ENCODE assay signal across 19 cellular contexts in genomic region chr2:185316383-185316782, GRCh38.
DNase-seq lines count a peak whose midpoint lies in the region; ATAC-seq and TF ChIP-seq lines count a peak whose summit lies in the region.
"Had no signal": no experiment of that assay in that cellular context is flagged by ENCODE, and none has a peak within 500 bp of the region (broad histone marks: within the 10 kb centered on the region; RNA-seq: fewer than 3 reads in every experiment).

No MANE protein-coding gene starts in this region.

- no peaks in the 10 kb centered on the region for H3K36me3 Mint-ChIP-seq in activated CD8-positive, alpha-beta T cell treated with anti-CD3 and anti-CD28 coated beads for 36 hours (ENCODE audit: low read depth)
- no peaks in the 10 kb centered on the region for H3K36me3 Mint-ChIP-seq in activated CD8-positive, alpha-beta T cell treated with anti-CD3 and anti-CD28 coated beads, Interleukin-2, amount 10 ng/mL, durations not matched to agents 7 days and 5 days (ENCODE audit: low read depth)
- no peaks in the 10 kb centered on the region for H3K36me3 Mint-ChIP-seq in T-helper 2 cell treated with Interferon-gamma antibody and Interleukin-4, amounts not matched to agents 5 μg/mL and 100 μg/mL, for 36 hours (ENCODE audit: low read depth)

- peaks cover 4% of the 10 kb centered on the region for H3K9me3 Mint-ChIP-seq in activated CD8-positive, alpha-beta T cell treated with anti-CD3 and anti-CD28 coated beads for 36 hours
- no peaks in the 10 kb centered on the region for H3K9me3 Mint-ChIP-seq in activated CD8-positive, alpha-beta T cell treated with anti-CD3 and anti-CD28 coated beads, Interleukin-2, amount 10 ng/mL, durations not matched to agents 7 days and 5 days (ENCODE audit: insufficient read depth)
- H3K9me3 Mint-ChIP-seq in T-helper 2 cell treated with Interferon-gamma antibody and Interleukin-4, amounts not matched to agents 5 μg/mL and 100 μg/mL, for 36 hours, result no peaks in the 10 kb centered on the region

- H3K27me3 ChIP-seq in right cardiac atrium (ENCODE audit: control insufficient read depth, insufficient read depth), result no peaks in the 10 kb centered on the region
- H3K27me3 ChIP-seq in foreskin keratinocyte, result no peaks in the 10 kb centered on the region
- H3K27me3 ChIP-seq: sigmoid colon had no signal

- intact Hi-C loops in activated CD8-positive, alpha-beta T cell treated with anti-CD3 and anti-CD28 coated beads for 36 hours (cut with micrococcal nuclease), result no loop called here
- intact Hi-C loops in right cardiac atrium (cut with DNase I), result no loop called here

- no peak overlapping the region for H3K4me3 ChIP-seq in right cardiac atrium (ENCODE audit: low read length)
- H3K4me3 ChIP-seq: A549, mucosa of descending colon, sigmoid colon, SK-N-MC had no signal

- CTCF ChIA-PET in activated CD8-positive, alpha-beta T cell treated with anti-CD3 and anti-CD28 coated beads for 36 hours (lab: Charles Lee), result no interaction called here
- CTCF ChIA-PET in activated CD8-positive, alpha-beta T cell treated with anti-CD3 and anti-CD28 coated beads, Interleukin-2, amount 10 ng/mL, durations not matched to agents 7 days and 5 days (lab: Charles Lee), result no interaction called here

- H3K27ac Mint-ChIP-seq in activated CD8-positive, alpha-beta T cell treated with anti-CD3 and anti-CD28 coated beads for 36 hours, result no peak overlapping the region
- no peak overlapping the region for H3K27ac Mint-ChIP-seq in activated CD8-positive, alpha-beta T cell treated with anti-CD3 and anti-CD28 coated beads, Interleukin-2, amount 10 ng/mL, durations not matched to agents 7 days and 5 days
- no peak overlapping the region for H3K27ac Mint-ChIP-seq in T-helper 2 cell treated with Interferon-gamma antibody and Interleukin-4, amounts not matched to agents 5 μg/mL and 100 μg/mL, for 36 hours

- TF ChIP-seq CTCF in activated CD8-positive, alpha-beta T cell treated with anti-CD3 and anti-CD28 coated beads for 36 hours (IDR thresholded peaks at IDR 0.05), result no peak
- no peak for TF ChIP-seq CTCF in foreskin keratinocyte (conservative IDR thresholded peaks at IDR 0.05)

- DNase-seq in activated CD8-positive, alpha-beta T cell treated with anti-CD3 and anti-CD28 coated beads for 36 hours, result peak; percentile 44
- DNase-seq in activated CD8-positive, alpha-beta T cell treated with anti-CD3 and anti-CD28 coated beads, Interleukin-2, amount 10 ng/mL, durations not matched to agents 7 days and 5 days, result no peak
- peak; percentile 9 for DNase-seq in T-helper 2 cell treated with Interferon-gamma antibody and Interleukin-4, amounts not matched to agents 5 μg/mL and 100 μg/mL, for 36 hours (ENCODE audit: low spot score)
- DNase-seq in amniotic stem cell (lab: John Stamatoyannopoulos, UW), result no peak
- DNase-seq in right cardiac atrium, result no peak
- DNase-seq in foreskin keratinocyte, result no peak
- DNase-seq: activated gamma-delta T cell treated with Interleukin-2 at 50 U/mL for 16 hours; DMS79 treated with DMSO at 0.1 percent for 48 hours; kidney glomerular epithelial cell; mucosa of descending colon; NCI-H1436 treated with DMSO at 0.1 percent for 48 hours; NCI-H446; occipital lobe; sigmoid colon; stimulated activated CD4-positive, alpha-beta T cell treated with anti-CD3 and anti-CD28 coated beads, Interleukin-2, amount 100 ng/mL, for 48 hours had no signal

- no peaks in the 10 kb centered on the region for H3K4me1 Mint-ChIP-seq in activated CD8-positive, alpha-beta T cell treated with anti-CD3 and anti-CD28 coated beads for 36 hours (ENCODE audit: low read depth)
- H3K4me1 Mint-ChIP-seq in activated CD8-positive, alpha-beta T cell treated with anti-CD3 and anti-CD28 coated beads, Interleukin-2, amount 10 ng/mL, durations not matched to agents 7 days and 5 days (ENCODE audit: low read depth), result no peaks in the 10 kb centered on the region
- H3K4me1 Mint-ChIP-seq in T-helper 2 cell treated with Interferon-gamma antibody and Interleukin-4, amounts not matched to agents 5 μg/mL and 100 μg/mL, for 36 hours (ENCODE audit: low read depth), result no peaks in the 10 kb centered on the region

- no peak overlapping the region for H3K27ac ChIP-seq in right cardiac atrium (ENCODE audit: low read length)
- H3K27ac ChIP-seq in foreskin keratinocyte, result no peak overlapping the region
- H3K27ac ChIP-seq: A549, sigmoid colon, SK-N-MC had no signal

- H3K9me3 ChIP-seq in right cardiac atrium (ENCODE audit: control insufficient read depth, low read length), result no peaks in the 10 kb centered on the region
- H3K9me3 ChIP-seq: A549, mucosa of descending colon, sigmoid colon had no signal

- 42% methylated on average over 2 of the region's 2 CpGs for WGBS in right cardiac atrium

- H3K4me3 Mint-ChIP-seq in activated CD8-positive, alpha-beta T cell treated with anti-CD3 and anti-CD28 coated beads for 36 hours, result no peak overlapping the region
- no peak overlapping the region for H3K4me3 Mint-ChIP-seq in activated CD8-positive, alpha-beta T cell treated with anti-CD3 and anti-CD28 coated beads, Interleukin-2, amount 10 ng/mL, durations not matched to agents 7 days and 5 days
- no peak overlapping the region for H3K4me3 Mint-ChIP-seq in T-helper 2 cell treated with Interferon-gamma antibody and Interleukin-4, amounts not matched to agents 5 μg/mL and 100 μg/mL, for 36 hours

- H3K4me1 ChIP-seq in right cardiac atrium (ENCODE audit: control insufficient read depth, insufficient read depth, low read length) (no peaks in the 10 kb centered on the region), foreskin keratinocyte (no peaks in the 10 kb centered on the region)
- H3K4me1 ChIP-seq: A549, sigmoid colon had no signal

- POLR2A ChIA-PET in activated CD8-positive, alpha-beta T cell treated with anti-CD3 and anti-CD28 coated beads for 36 hours (lab: Charles Lee), result interaction anchor here (1.0 kb wide), 1 partner anchor 1445 kb away, joined by 3 read pairs; no protein-coding TSS in a partner anchor
- POLR2A ChIA-PET in activated CD8-positive, alpha-beta T cell treated with anti-CD3 and anti-CD28 coated beads, Interleukin-2, amount 10 ng/mL, durations not matched to agents 7 days and 5 days (lab: Charles Lee), result no interaction called here

- no peaks in the 10 kb centered on the region for H3K27me3 Mint-ChIP-seq in activated CD8-positive, alpha-beta T cell treated with anti-CD3 and anti-CD28 coated beads for 36 hours
- H3K27me3 Mint-ChIP-seq in activated CD8-positive, alpha-beta T cell treated with anti-CD3 and anti-CD28 coated beads, Interleukin-2, amount 10 ng/mL, durations not matched to agents 7 days and 5 days (ENCODE audit: low read depth), result no peaks in the 10 kb centered on the region
- H3K27me3 Mint-ChIP-seq in T-helper 2 cell treated with Interferon-gamma antibody and Interleukin-4, amounts not matched to agents 5 μg/mL and 100 μg/mL, for 36 hours (ENCODE audit: low read depth), result no peaks in the 10 kb centered on the region

- ATAC-seq in activated CD8-positive, alpha-beta T cell treated with anti-CD3 and anti-CD28 coated beads for 36 hours, result peak; percentile 51
- ATAC-seq in activated CD8-positive, alpha-beta T cell treated with anti-CD3 and anti-CD28 coated beads, Interleukin-2, amount 10 ng/mL, durations not matched to agents 7 days and 5 days, result no peak
- ATAC-seq in GM21381 (IDR thresholded peaks at IDR 0.05; ENCODE audit: unreplicated experiment) (peak; percentile 53), HG03039 (IDR thresholded peaks at IDR 0.05; ENCODE audit: unreplicated experiment) (peak; percentile 78), right cardiac atrium (no peak), foreskin keratinocyte (no peak)
- ATAC-seq: A549, mucosa of descending colon had no signal

Comparison
In these comparisons a context has a peak if more than half of its experiments do, and no peak if none do; other contexts are left out.
1. ATAC-seq: peak in activated CD8-positive, alpha-beta T cell treated with anti-CD3 and anti-CD28 coated beads for 36 hours (single experiment), GM21381 (single experiment) and HG03039 (single experiment); none in activated CD8-positive, alpha-beta T cell treated with anti-CD3 and anti-CD28 coated beads, Interleukin-2, amount 10 ng/mL, durations not matched to agents 7 days and 5 days (single experiment), right cardiac atrium (0 of 2) and foreskin keratinocyte (single experiment).
2. DNase-seq: peak in activated CD8-positive, alpha-beta T cell treated with anti-CD3 and anti-CD28 coated beads for 36 hours (single experiment) and T-helper 2 cell treated with Interferon-gamma antibody and Interleukin-4, amounts not matched to agents 5 μg/mL and 100 μg/mL, for 36 hours (single experiment); none in activated CD8-positive, alpha-beta T cell treated with anti-CD3 and anti-CD28 coated beads, Interleukin-2, amount 10 ng/mL, durations not matched to agents 7 days and 5 days (single experiment), amniotic stem cell (single experiment), right cardiac atrium (0 of 3) and foreskin keratinocyte (0 of 2).